20 cellular contexts compared by ENCODE assay signal in the genomic region with DNA sequence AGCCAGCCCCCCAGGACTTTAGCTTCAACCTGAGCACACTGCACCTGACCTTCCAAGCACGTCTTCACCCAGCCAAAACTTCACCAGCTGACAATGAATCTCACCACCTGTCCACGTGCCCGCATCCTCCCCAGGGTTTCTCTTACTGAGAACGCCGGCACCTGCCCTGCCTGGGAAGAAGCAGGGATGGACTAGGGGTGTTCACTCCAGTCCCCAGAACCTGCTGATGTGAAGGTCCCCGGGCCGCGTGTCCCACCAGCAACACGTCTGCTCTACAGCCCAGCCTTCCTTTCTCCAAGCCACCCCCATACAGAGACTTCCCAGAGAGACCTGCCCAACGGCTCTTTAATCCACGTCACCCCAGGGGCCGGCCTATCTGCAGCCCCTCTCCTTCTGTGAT. TPM values are rescaled to one million over a fixed set of nuclear protein-coding genes. Genes with fewer than 3 reads are reported as not detected.
DNase-seq lines count a peak whose midpoint lies in the region; ATAC-seq and TF ChIP-seq lines count a peak whose summit lies in the region.
"Had no signal": no experiment of that assay in that cellular context is flagged by ENCODE, and none has a peak within 500 bp of the region (broad histone marks: within the 10 kb centered on the region; RNA-seq: fewer than 3 reads in every experiment).

No MANE protein-coding gene starts in this region.

- no peaks in the 10 kb centered on the region for H3K9me3 ChIP-seq in lower lobe of right lung
- H3K9me3 ChIP-seq: gastrocnemius medialis, left lung had no signal

- H3K27me3 ChIP-seq in lower lobe of right lung (ENCODE audit: low read depth): no peaks in the 10 kb centered on the region
- H3K27me3 ChIP-seq: gastrocnemius medialis, left lung had no signal

- POLR2A ChIA-PET in activated CD8-positive, alpha-beta T cell treated with anti-CD3 and anti-CD28 coated beads for 36 hours (lab: Charles Lee): interaction anchor here (1.1 to 2.2 kb wide), 5 partner anchors 10 to 28 kb away, joined by 4 to 7 read pairs (median 5); no protein-coding TSS in a partner anchor

- H3K27me3 Mint-ChIP-seq in activated T-cell treated with anti-CD3 and anti-CD28 coated beads, Interleukin-2, amount 50 U/mL, for 4 hours (ENCODE audit: low read depth): no peaks in the 10 kb centered on the region
- no peaks in the 10 kb centered on the region for H3K27me3 Mint-ChIP-seq in activated T-cell treated with anti-CD3 and anti-CD28 coated beads, Interleukin-2, amount 50 U/mL, for 72 hours (ENCODE audit: low read depth)
- H3K27me3 Mint-ChIP-seq in activated CD8-positive, alpha-beta T cell treated with anti-CD3 and anti-CD28 coated beads for 36 hours: no peaks in the 10 kb centered on the region
- H3K27me3 Mint-ChIP-seq in stimulated activated naive CD8-positive, alpha-beta T cell treated with anti-CD3 and anti-CD28 coated beads, Interleukin-15, amount 100 ng/mL, for 72 hours: no peaks in the 10 kb centered on the region

- DNase-seq in activated T-cell treated with anti-CD3 and anti-CD28 coated beads, Interleukin-2, amount 50 U/mL, for 4 hours: no peak
- no peak for DNase-seq in activated T-cell treated with anti-CD3 and anti-CD28 coated beads, Interleukin-2, amount 50 U/mL, for 72 hours
- no peak for DNase-seq in activated CD8-positive, alpha-beta T cell treated with anti-CD3 and anti-CD28 coated beads for 36 hours
- DNase-seq in lower lobe of right lung (no peak), KG1 (lab: John Stamatoyannopoulos, UW) (no peak), caudate nucleus (lab: John Stamatoyannopoulos, UW) (no peak), NCI-H2029 treated with DMSO at 0.1 percent for 48 hours (lab: John Stamatoyannopoulos, UW) (no peak)
- DNase-seq in stimulated activated naive CD8-positive, alpha-beta T cell treated with anti-CD3 and anti-CD28 coated beads, Interleukin-15, amount 100 ng/mL, for 72 hours: no peak
- DNase-seq: ACHN; activated CD4-positive, alpha-beta T cell treated with anti-CD3 and anti-CD28 coated beads, Interleukin-2, amount 50 U/mL, for 1 hour; EL; gastrocnemius medialis; GOT3; NCI-H1436 treated with DMSO at 0.1 percent for 48 hours; NCI-H446; SHP77 treated with DMSO at 0.1 percent for 48 hours had no signal

- no peak for TF ChIP-seq CTCF in activated CD8-positive, alpha-beta T cell treated with anti-CD3 and anti-CD28 coated beads for 36 hours (IDR thresholded peaks at IDR 0.05)
- no peak for TF ChIP-seq CTCF in lower lobe of right lung (IDR thresholded peaks at IDR 0.05)

- H3K36me3 Mint-ChIP-seq in activated T-cell treated with anti-CD3 and anti-CD28 coated beads, Interleukin-2, amount 50 U/mL, for 4 hours (ENCODE audit: insufficient read depth): peaks cover 10% of the 10 kb centered on the region
- H3K36me3 Mint-ChIP-seq in activated T-cell treated with anti-CD3 and anti-CD28 coated beads, Interleukin-2, amount 50 U/mL, for 72 hours (ENCODE audit: insufficient read depth in 2 of 2): peaks cover 0 to 2% of the 10 kb centered on the region in 2 donors
- no peaks in the 10 kb centered on the region for H3K36me3 Mint-ChIP-seq in activated CD8-positive, alpha-beta T cell treated with anti-CD3 and anti-CD28 coated beads for 36 hours (ENCODE audit: low read depth)

- H3K27ac ChIP-seq in lower lobe of right lung (peak overlapping the region; percentile 67), caudate nucleus (ENCODE audit: low read depth, low read length) (no peak overlapping the region)
- H3K27ac ChIP-seq: epithelial cell of prostate, gastrocnemius medialis, KMS-11 had no signal

- CTCF ChIA-PET in activated CD8-positive, alpha-beta T cell treated with anti-CD3 and anti-CD28 coated beads for 36 hours (lab: Charles Lee): interaction anchor here (1.5 kb wide), 1 partner anchor 15 kb away, joined by 3 read pairs; no protein-coding TSS in a partner anchor

- H3K4me3 ChIP-seq in lower lobe of right lung: no peak overlapping the region
- H3K4me3 ChIP-seq: gastrocnemius medialis, left lung had no signal

- peak overlapping the region; percentile 21 for H3K4me3 Mint-ChIP-seq in activated T-cell treated with anti-CD3 and anti-CD28 coated beads, Interleukin-2, amount 50 U/mL, for 4 hours
- H3K4me3 Mint-ChIP-seq in activated T-cell treated with anti-CD3 and anti-CD28 coated beads, Interleukin-2, amount 50 U/mL, for 72 hours: no peak overlapping the region
- no peak overlapping the region for H3K4me3 Mint-ChIP-seq in activated CD8-positive, alpha-beta T cell treated with anti-CD3 and anti-CD28 coated beads for 36 hours
- peak overlapping the region; percentile 37 to 67 for H3K4me3 Mint-ChIP-seq in stimulated activated naive CD8-positive, alpha-beta T cell treated with anti-CD3 and anti-CD28 coated beads, Interleukin-15, amount 100 ng/mL, for 72 hours
- H3K4me3 Mint-ChIP-seq: activated T-helper 1 cell treated with anti-CD3 and anti-CD28 coated beads, Interleukin-12 subunit alpha, Interleukin-12 subunit beta, Interleukin-2, Interleukin-4 antibody, amounts not matched to agents 30 ng/mL and 10 ng/mL and 1 ng/mL, durations not matched to agents 14 hours and 24 hours and 36 hours had no signal

- peaks cover 75% of the 10 kb centered on the region for H3K4me1 ChIP-seq in lower lobe of right lung

- no peak overlapping the region for H3K27ac Mint-ChIP-seq in activated T-cell treated with anti-CD3 and anti-CD28 coated beads, Interleukin-2, amount 50 U/mL, for 72 hours
- H3K27ac Mint-ChIP-seq in activated CD8-positive, alpha-beta T cell treated with anti-CD3 and anti-CD28 coated beads for 36 hours: peak overlapping the region; percentile 66
- peak overlapping the region; percentile 77 to 93 for H3K27ac Mint-ChIP-seq in stimulated activated naive CD8-positive, alpha-beta T cell treated with anti-CD3 and anti-CD28 coated beads, Interleukin-15, amount 100 ng/mL, for 72 hours
- H3K27ac Mint-ChIP-seq: activated T-helper 1 cell treated with anti-CD3 and anti-CD28 coated beads, Interleukin-12 subunit alpha, Interleukin-12 subunit beta, Interleukin-2, Interleukin-4 antibody, amounts not matched to agents 30 ng/mL and 10 ng/mL and 1 ng/mL, durations not matched to agents 14 hours and 24 hours and 36 hours had no signal

- ATAC-seq in activated T-cell treated with anti-CD3 and anti-CD28 coated beads, Interleukin-2, amount 50 U/mL, for 4 hours: no peak
- ATAC-seq in activated T-cell treated with anti-CD3 and anti-CD28 coated beads, Interleukin-2, amount 50 U/mL, for 72 hours (replicated peaks in 1 of 2): no peak
- ATAC-seq in activated CD8-positive, alpha-beta T cell treated with anti-CD3 and anti-CD28 coated beads for 36 hours: no peak
- no peak for ATAC-seq in lower lobe of right lung
- no peak for ATAC-seq in stimulated activated naive CD8-positive, alpha-beta T cell treated with anti-CD3 and anti-CD28 coated beads, Interleukin-15, amount 100 ng/mL, for 72 hours
- ATAC-seq: gastrocnemius medialis had no signal

- peaks cover 28% of the 10 kb centered on the region for H3K36me3 ChIP-seq in lower lobe of right lung
- H3K36me3 ChIP-seq: gastrocnemius medialis had no signal

- H3K9me3 Mint-ChIP-seq in activated T-cell treated with anti-CD3 and anti-CD28 coated beads, Interleukin-2, amount 50 U/mL, for 4 hours: no peaks in the 10 kb centered on the region
- H3K9me3 Mint-ChIP-seq in activated T-cell treated with anti-CD3 and anti-CD28 coated beads, Interleukin-2, amount 50 U/mL, for 72 hours: no peaks in the 10 kb centered on the region
- no peaks in the 10 kb centered on the region for H3K9me3 Mint-ChIP-seq in activated CD8-positive, alpha-beta T cell treated with anti-CD3 and anti-CD28 coated beads for 36 hours
- no peaks in the 10 kb centered on the region for H3K9me3 Mint-ChIP-seq in stimulated activated naive CD8-positive, alpha-beta T cell treated with anti-CD3 and anti-CD28 coated beads, Interleukin-15, amount 100 ng/mL, for 72 hours
- H3K9me3 Mint-ChIP-seq: activated T-helper 1 cell treated with anti-CD3 and anti-CD28 coated beads, Interleukin-12 subunit alpha, Interleukin-12 subunit beta, Interleukin-2, Interleukin-4 antibody, amounts not matched to agents 30 ng/mL and 10 ng/mL and 1 ng/mL, durations not matched to agents 14 hours and 24 hours and 36 hours had no signal

- peaks cover 39% of the 10 kb centered on the region for H3K4me1 Mint-ChIP-seq in activated T-cell treated with anti-CD3 and anti-CD28 coated beads, Interleukin-2, amount 50 U/mL, for 4 hours (ENCODE audit: low read depth)
- H3K4me1 Mint-ChIP-seq in activated T-cell treated with anti-CD3 and anti-CD28 coated beads, Interleukin-2, amount 50 U/mL, for 72 hours (ENCODE audit: low read depth): peaks cover 37% of the 10 kb centered on the region
- H3K4me1 Mint-ChIP-seq in activated CD8-positive, alpha-beta T cell treated with anti-CD3 and anti-CD28 coated beads for 36 hours (ENCODE audit: low read depth): peaks cover 39% of the 10 kb centered on the region
- peaks cover 51% of the 10 kb centered on the region for H3K4me1 Mint-ChIP-seq in stimulated activated naive CD8-positive, alpha-beta T cell treated with anti-CD3 and anti-CD28 coated beads, Interleukin-15, amount 100 ng/mL, for 72 hours

- intact Hi-C loops in activated CD8-positive, alpha-beta T cell treated with anti-CD3 and anti-CD28 coated beads for 36 hours (cut with micrococcal nuclease): no loop called here
- intact Hi-C loops in lower lobe of right lung (cut with DNase I): no loop called here

RNA-seq across cellular contexts. Expression of a gene that starts 12.8 kb away (rescaled TPM):
- 10 to 100 TPM; 12.3 to 15.8 (median 14.2) TPM for total RNA-seq in activated T-cell treated with anti-CD3 and anti-CD28 coated beads, Interleukin-2, amount 50 U/mL, for 4 hours
- total RNA-seq in activated T-cell treated with anti-CD3 and anti-CD28 coated beads, Interleukin-2, amount 50 U/mL, for 72 hours: 10 to 100 TPM; 26.2 to 35.8 TPM
- 10 to 100 TPM; 17.5 TPM for total RNA-seq in activated CD8-positive, alpha-beta T cell treated with anti-CD3 and anti-CD28 coated beads for 36 hours
- 88.4 TPM for total RNA-seq in lower lobe of right lung

Comparison
In these comparisons a context has a peak if more than half of its experiments do, and no peak if none do; other contexts are left out.
1. H3K4me3 Mint-ChIP-seq: peak in activated T-cell treated with anti-CD3 and anti-CD28 coated beads, Interleukin-2, amount 50 U/mL, for 4 hours (single experiment) and stimulated activated naive CD8-positive, alpha-beta T cell treated with anti-CD3 and anti-CD28 coated beads, Interleukin-15, amount 100 ng/mL, for 72 hours (2 of 2); none in activated T-cell treated with anti-CD3 and anti-CD28 coated beads, Interleukin-2, amount 50 U/mL, for 72 hours (0 of 2) and activated CD8-positive, alpha-beta T cell treated with anti-CD3 and anti-CD28 coated beads for 36 hours (single experiment).